ENCODE assay signal across 1 cellular context in genomic region chr1:160836561-160836960, GRCh38.
TF ChIP-seq lines count a peak whose summit lies in the region.

No MANE protein-coding gene starts in this region.

TF ChIP-seq in H1, 55 proteins besides CTCF, POLR2A, EP300 and RAD21:
- TF ChIP-seq SUZ12 (IDR thresholded peaks at IDR 0.05; ENCODE audit: low read length), result no peak
- no peak for TF ChIP-seq POU5F1 (IDR thresholded peaks at IDR 0.05; ENCODE audit: low read depth, low read length)
- TF ChIP-seq SIX5 (IDR thresholded peaks at IDR 0.05; ENCODE audit: low read depth, low read length), result no peak
- no peak for TF ChIP-seq CHD7 (IDR thresholded peaks at IDR 0.05; ENCODE audit: insufficient replicate concordance, low read length)
- TF ChIP-seq POLR2AphosphoS5 (IDR thresholded peaks at IDR 0.05; ENCODE audit: low read depth, low read length), result no peak
- TF ChIP-seq SAP30 (IDR thresholded peaks at IDR 0.05; ENCODE audit: insufficient read depth, insufficient replicate concordance, low read length), result no peak
- no peak for TF ChIP-seq JUND (IDR thresholded peaks at IDR 0.05; ENCODE audit: low read length)
- no peak for TF ChIP-seq SP2 (IDR thresholded peaks at IDR 0.05; ENCODE audit: low read length)
- no peak for TF ChIP-seq MAFK (IDR thresholded peaks at IDR 0.05; ENCODE audit: low read depth, low read length)
- TF ChIP-seq USF2 (IDR thresholded peaks at IDR 0.05; ENCODE audit: low read length), result no peak
- no peak for TF ChIP-seq MAX (IDR thresholded peaks at IDR 0.05)
- no peak for TF ChIP-seq ATF2 (IDR thresholded peaks at IDR 0.05; ENCODE audit: low read length)
- TF ChIP-seq BACH1 (IDR thresholded peaks at IDR 0.05; ENCODE audit: low read length), result no peak
- TF ChIP-seq KDM4A (IDR thresholded peaks at IDR 0.05; ENCODE audit: low read depth, low read length, severe bottlenecking), result no peak
